1 cellular context compared by ENCODE assay signal in the genomic region with DNA sequence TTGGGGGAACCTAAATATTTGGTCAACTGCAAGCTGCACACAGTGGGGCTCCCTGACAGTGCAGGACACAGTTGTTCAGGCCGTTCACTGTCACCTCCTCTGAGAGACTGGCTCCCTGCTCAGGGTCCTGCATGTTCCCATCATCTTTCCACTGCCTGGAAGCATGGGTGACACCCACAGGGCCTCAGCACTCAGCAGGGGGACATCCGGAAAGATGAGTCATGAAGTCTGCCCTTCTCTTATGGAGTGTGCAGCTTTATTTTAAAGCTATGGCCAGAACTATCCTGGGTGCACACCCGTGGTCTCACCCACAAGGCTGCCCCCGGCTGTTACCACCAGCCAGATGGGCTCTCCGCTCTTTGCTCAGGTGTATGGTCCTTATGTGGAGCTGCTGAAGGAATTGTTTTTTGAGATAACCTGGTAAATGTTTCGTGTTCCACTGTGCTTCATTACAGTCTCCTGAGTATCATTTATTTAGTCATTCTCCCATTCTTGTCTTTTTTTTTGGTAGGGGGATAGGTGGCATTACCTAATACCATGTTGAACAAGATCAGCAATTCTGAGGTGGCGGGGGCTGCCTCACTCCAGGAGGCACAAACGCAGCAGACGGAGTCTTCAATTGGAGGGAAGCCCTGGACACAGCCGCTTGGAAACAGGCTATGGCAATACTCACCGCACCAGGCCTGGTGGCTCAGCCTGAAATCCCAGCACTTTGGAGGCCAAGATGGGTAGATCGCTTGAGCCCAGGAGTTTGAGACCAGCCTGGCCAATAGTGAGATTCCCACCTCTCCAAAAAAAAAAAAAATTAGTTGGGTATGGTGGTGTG.
A peak's percentile ranks its signal among the peaks of the same experiment; 100 is the strongest.
TF ChIP-seq lines count a peak whose summit lies in the region.

No MANE protein-coding gene starts in this region.

TF ChIP-seq in K562, 482 proteins besides CTCF, POLR2A, EP300 and RAD21 (continued from another document and continues in another):
- TF ChIP-seq, protein P1, sequence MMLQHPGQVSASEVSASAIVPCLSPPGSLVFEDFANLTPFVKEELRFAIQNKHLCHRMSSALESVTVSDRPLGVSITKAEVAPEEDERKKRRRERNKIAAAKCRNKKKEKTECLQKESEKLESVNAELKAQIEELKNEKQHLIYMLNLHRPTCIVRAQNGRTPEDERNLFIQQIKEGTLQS (IDR thresholded peaks at IDR 0.05): peak; percentile 90
- TF ChIP-seq, protein P1 (CRISPR knock-in tag; conservative IDR thresholded peaks at IDR 0.05): no peak
- TF ChIP-seq C11orf30 (IDR thresholded peaks at IDR 0.05; ENCODE audit: low read depth): peak; percentile 30
- peak; percentile 66; the same call in 1 of the 2 replicates for TF ChIP-seq ZBTB7A (IDR thresholded peaks at IDR 0.05; ENCODE audit: borderline replicate concordance, control insufficient read depth, low read depth, low read length)
- TF ChIP-seq, protein P2, sequence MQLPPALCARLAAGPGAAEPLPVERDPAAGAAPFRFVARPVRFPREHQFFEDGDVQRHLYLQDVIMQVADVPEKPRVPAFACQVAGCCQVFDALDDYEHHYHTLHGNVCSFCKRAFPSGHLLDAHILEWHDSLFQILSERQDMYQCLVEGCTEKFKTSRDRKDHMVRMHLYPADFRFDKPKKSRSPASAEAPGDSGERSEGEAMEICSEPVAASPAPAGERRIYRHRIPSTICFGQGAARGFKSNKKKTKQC (CRISPR knock-in tag; IDR thresholded peaks at IDR 0.05): no peak
- peak; percentile 11; the same call in 1 of the 2 replicates for TF ChIP-seq POLR2G (IDR thresholded peaks at IDR 0.05; ENCODE audit: low read depth, low read length)
- TF ChIP-seq POLR2AphosphoS2 (IDR thresholded peaks at IDR 0.05; ENCODE audit: low read length): peak; percentile 72; the same call in 1 of the 2 replicates
- TF ChIP-seq, protein P3, sequence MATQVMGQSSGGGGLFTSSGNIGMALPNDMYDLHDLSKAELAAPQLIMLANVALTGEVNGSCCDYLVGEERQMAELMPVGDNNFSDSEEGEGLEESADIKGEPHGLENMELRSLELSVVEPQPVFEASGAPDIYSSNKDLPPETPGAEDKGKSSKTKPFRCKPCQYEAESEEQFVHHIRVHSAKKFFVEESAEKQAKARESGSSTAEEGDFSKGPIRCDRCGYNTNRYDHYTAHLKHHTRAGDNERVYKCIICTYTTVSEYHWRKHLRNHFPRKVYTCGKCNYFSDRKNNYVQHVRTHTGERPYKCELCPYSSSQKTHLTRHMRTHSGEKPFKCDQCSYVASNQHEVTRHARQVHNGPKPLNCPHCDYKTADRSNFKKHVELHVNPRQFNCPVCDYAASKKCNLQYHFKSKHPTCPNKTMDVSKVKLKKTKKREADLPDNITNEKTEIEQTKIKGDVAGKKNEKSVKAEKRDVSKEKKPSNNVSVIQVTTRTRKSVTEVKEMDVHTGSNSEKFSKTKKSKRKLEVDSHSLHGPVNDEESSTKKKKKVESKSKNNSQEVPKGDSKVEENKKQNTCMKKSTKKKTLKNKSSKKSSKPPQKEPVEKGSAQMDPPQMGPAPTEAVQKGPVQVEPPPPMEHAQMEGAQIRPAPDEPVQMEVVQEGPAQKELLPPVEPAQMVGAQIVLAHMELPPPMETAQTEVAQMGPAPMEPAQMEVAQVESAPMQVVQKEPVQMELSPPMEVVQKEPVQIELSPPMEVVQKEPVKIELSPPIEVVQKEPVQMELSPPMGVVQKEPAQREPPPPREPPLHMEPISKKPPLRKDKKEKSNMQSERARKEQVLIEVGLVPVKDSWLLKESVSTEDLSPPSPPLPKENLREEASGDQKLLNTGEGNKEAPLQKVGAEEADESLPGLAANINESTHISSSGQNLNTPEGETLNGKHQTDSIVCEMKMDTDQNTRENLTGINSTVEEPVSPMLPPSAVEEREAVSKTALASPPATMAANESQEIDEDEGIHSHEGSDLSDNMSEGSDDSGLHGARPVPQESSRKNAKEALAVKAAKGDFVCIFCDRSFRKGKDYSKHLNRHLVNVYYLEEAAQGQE (CRISPR knock-in tag; IDR thresholded peaks at IDR 0.05; ENCODE audit: low read depth): 0 out of 2 replicates have a peak, but pooled peaks have one; percentile 23
- TF ChIP-seq FOSL1 (tag; conservative IDR thresholded peaks at IDR 0.05): peak; percentile 81
- no peak for TF ChIP-seq RBM22 (IDR thresholded peaks at IDR 0.05; ENCODE audit: low read depth, low read length, poor library complexity, severe bottlenecking)
- 0 out of 2 replicates have a peak, but pooled peaks have one; percentile 49 for TF ChIP-seq ATF7 (IDR thresholded peaks at IDR 0.05)
- TF ChIP-seq TCF3 (CRISPR knock-in tag; IDR thresholded peaks at IDR 0.05): peak; percentile 4; the same call in 1 of the 2 replicates
- TF ChIP-seq TRIM25 (IDR thresholded peaks at IDR 0.05; ENCODE audit: borderline replicate concordance): no peak
- TF ChIP-seq FOS (IDR thresholded peaks at IDR 0.05; ENCODE audit: extremely low read depth, insufficient read length): peak; percentile 38
- TF ChIP-seq ETV1 (tag; conservative IDR thresholded peaks at IDR 0.05; ENCODE audit: low read depth): peak; percentile 78
- TF ChIP-seq CHD2 (IDR thresholded peaks at IDR 0.05; ENCODE audit: low read depth, low read length): no peak
- peak; percentile 95 for TF ChIP-seq JUND (IDR thresholded peaks at IDR 0.05; ENCODE audit: borderline replicate concordance, low read depth, low read length)
- TF ChIP-seq JUND (tag; IDR thresholded peaks at IDR 0.05; ENCODE audit: borderline replicate concordance, low read depth, low read length): peak; percentile 91; the same call in 2 of the 3 replicates
- TF ChIP-seq NFE2 (IDR thresholded peaks at IDR 0.05; ENCODE audit: low read depth): peak; percentile 61; the same call in 1 of the 2 replicates
- TF ChIP-seq GABPB1 (CRISPR knock-in tag; IDR thresholded peaks at IDR 0.05): 0 out of 2 replicates have a peak, but pooled peaks have one; percentile 21
- TF ChIP-seq ARID1B (IDR thresholded peaks at IDR 0.05): peak; percentile 59
- no peak for TF ChIP-seq FOXK2 (conservative IDR thresholded peaks at IDR 0.05 in 1 of 2, IDR thresholded peaks at IDR 0.05 in 1 of 2; ENCODE audit: low read depth in 2 of 2)
- peak; percentile 66 for TF ChIP-seq SMARCA4 (IDR thresholded peaks at IDR 0.05)
- TF ChIP-seq TBP (optimal IDR thresholded peaks at IDR 0.05; ENCODE audit: low read depth, low read length): no peak
- peak in 1 of 2 experiments; percentile 34; a peak in 1 of 4 replicates for TF ChIP-seq RCOR1 (IDR thresholded peaks at IDR 0.05; ENCODE audit: borderline replicate concordance in 1 of 2, low read depth in 2 of 2, low read length in 2 of 2)
- peak; percentile 85; the same call in 1 of the 2 replicates for TF ChIP-seq ZKSCAN1 (IDR thresholded peaks at IDR 0.05; ENCODE audit: low read depth, low read length)
- TF ChIP-seq JUN (IDR thresholded peaks at IDR 0.05; ENCODE audit: borderline replicate concordance, low read depth, low read length): peak; percentile 77
- no peak for TF ChIP-seq JUN (CRISPR knock-in tag; IDR thresholded peaks at IDR 0.05; ENCODE audit: borderline replicate concordance)
- TF ChIP-seq PRDM10 (IDR thresholded peaks at IDR 0.05; ENCODE audit: partially characterized antibody): peak; percentile 93
- peak; percentile 84 for TF ChIP-seq ETV5 (CRISPR knock-in tag; IDR thresholded peaks at IDR 0.05; ENCODE audit: low read depth)
- TF ChIP-seq, protein P4, sequence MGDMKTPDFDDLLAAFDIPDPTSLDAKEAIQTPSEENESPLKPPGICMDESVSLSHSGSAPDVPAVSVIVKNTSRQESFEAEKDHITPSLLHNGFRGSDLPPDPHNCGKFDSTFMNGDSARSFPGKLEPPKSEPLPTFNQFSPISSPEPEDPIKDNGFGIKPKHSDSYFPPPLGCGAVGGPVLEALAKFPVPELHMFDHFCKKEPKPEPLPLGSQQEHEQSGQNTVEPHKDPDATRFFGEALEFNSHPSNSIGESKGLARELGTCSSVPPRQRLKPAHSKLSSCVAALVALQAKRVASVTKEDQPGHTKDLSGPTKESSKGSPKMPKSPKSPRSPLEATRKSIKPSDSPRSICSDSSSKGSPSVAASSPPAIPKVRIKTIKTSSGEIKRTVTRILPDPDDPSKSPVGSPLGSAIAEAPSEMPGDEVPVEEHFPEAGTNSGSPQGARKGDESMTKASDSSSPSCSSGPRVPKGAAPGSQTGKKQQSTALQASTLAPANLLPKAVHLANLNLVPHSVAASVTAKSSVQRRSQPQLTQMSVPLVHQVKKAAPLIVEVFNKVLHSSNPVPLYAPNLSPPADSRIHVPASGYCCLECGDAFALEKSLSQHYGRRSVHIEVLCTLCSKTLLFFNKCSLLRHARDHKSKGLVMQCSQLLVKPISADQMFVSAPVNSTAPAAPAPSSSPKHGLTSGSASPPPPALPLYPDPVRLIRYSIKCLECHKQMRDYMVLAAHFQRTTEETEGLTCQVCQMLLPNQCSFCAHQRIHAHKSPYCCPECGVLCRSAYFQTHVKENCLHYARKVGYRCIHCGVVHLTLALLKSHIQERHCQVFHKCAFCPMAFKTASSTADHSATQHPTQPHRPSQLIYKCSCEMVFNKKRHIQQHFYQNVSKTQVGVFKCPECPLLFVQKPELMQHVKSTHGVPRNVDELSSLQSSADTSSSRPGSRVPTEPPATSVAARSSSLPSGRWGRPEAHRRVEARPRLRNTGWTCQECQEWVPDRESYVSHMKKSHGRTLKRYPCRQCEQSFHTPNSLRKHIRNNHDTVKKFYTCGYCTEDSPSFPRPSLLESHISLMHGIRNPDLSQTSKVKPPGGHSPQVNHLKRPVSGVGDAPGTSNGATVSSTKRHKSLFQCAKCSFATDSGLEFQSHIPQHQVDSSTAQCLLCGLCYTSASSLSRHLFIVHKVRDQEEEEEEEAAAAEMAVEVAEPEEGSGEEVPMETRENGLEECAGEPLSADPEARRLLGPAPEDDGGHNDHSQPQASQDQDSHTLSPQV (IDR thresholded peaks at IDR 0.05): 0 out of 2 replicates have a peak, but pooled peaks have one; percentile 44
- TF ChIP-seq ZNF316 (IDR thresholded peaks at IDR 0.05): 0 out of 2 replicates have a peak, but pooled peaks have one; percentile 17
- TF ChIP-seq GTF2F1 (IDR thresholded peaks at IDR 0.05; ENCODE audit: low read depth, low read length): no peak
- peak; percentile 32; the same call in 1 of the 2 replicates for TF ChIP-seq SMARCE1 (IDR thresholded peaks at IDR 0.05)
- TF ChIP-seq TRIM24 (IDR thresholded peaks at IDR 0.05): peak in 1 of 2 experiments; percentile 14; a peak in 1 of 4 replicates
- 0 out of 2 replicates have a peak, but pooled peaks have one; percentile 23 for TF ChIP-seq DNMT1 (IDR thresholded peaks at IDR 0.05)
- TF ChIP-seq SOX6 (IDR thresholded peaks at IDR 0.05): no peak
- TF ChIP-seq ZNF699 (CRISPR knock-in tag; IDR thresholded peaks at IDR 0.05; ENCODE audit: insufficient replicate concordance): no peak
- no peak for TF ChIP-seq HMGN3 (IDR thresholded peaks at IDR 0.05; ENCODE audit: borderline replicate concordance, extremely low read depth, insufficient read length, low read depth, low read length)
- TF ChIP-seq SMARCC2 (IDR thresholded peaks at IDR 0.05; ENCODE audit: low read depth): 0 out of 2 replicates have a peak, but pooled peaks have one; percentile 31
- TF ChIP-seq GABPA (tag; conservative IDR thresholded peaks at IDR 0.05; ENCODE audit: low read depth): 0 out of 2 replicates have a peak, but pooled peaks have one; percentile 20
- 0 out of 2 replicates have a peak, but pooled peaks have one; percentile 49 for TF ChIP-seq MTA3 (IDR thresholded peaks at IDR 0.05; ENCODE audit: borderline replicate concordance)
- TF ChIP-seq SMAD4 (CRISPR knock-in tag; conservative IDR thresholded peaks at IDR 0.05): 0 out of 2 replicates have a peak, but pooled peaks have one; percentile 28
- peak; percentile 25; the same call in 1 of the 2 replicates for TF ChIP-seq POLR2AphosphoS5 (IDR thresholded peaks at IDR 0.05; ENCODE audit: control insufficient read depth, insufficient read depth, low read depth, low read length)
- peak; percentile 18 for TF ChIP-seq POLR2B (IDR thresholded peaks at IDR 0.05; ENCODE audit: low read depth, partially characterized antibody)
- 0 out of 2 replicates have a peak, but pooled peaks have one; percentile 25 for TF ChIP-seq GATAD2B (IDR thresholded peaks at IDR 0.05; ENCODE audit: borderline replicate concordance)
